Comparison of ENCODE assay signal across 7 cellular contexts in the genomic region with DNA sequence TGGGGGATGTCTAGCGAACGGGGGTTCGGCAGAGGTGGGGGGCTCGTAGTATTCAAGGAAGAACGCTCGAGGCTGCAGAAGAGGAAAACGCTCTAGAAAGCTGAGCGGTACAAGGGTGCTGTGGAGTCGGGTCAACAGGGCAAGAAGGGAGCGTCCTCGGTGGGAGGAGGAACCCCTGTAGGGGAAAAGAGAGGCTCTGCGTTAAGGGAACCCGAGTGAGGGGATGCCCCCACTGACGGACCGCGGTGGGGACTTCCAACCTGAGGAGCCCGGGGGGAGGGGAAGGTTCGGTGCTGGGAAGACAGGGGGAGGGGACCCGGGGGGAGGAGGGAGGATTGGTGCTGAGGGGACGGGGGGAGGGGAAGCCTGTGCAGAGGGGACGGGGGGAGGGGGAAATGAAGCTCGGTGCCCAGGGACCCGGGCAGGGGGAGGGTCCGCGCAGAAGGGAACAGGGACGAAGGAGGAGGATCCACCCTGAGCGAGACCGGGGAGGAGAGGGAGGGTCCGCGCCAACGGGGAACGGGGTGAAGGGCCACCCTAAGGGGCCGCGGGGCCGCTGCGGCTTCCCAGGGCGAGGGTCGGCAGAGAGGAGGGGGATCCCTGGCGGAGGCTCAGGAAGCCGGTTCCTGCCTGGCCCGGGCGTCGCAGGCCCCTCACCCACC. TPM values are rescaled to one million over a fixed set of nuclear protein-coding genes. Genes with fewer than 3 reads are reported as not detected.
DNase-seq lines count a peak whose midpoint lies in the region; ATAC-seq, FAIRE-seq and TF ChIP-seq lines count a peak whose summit lies in the region.

No MANE protein-coding gene starts in this region.

- peak overlapping the region; percentile 50 for H2AFZ ChIP-seq in hepatocyte

- no peak overlapping the region for H3K27ac Mint-ChIP-seq in activated naive CD4-positive, alpha-beta T cell treated with anti-CD3 and anti-CD28 coated beads for 36 hours

- no peaks in the 10 kb centered on the region for H3K36me3 Mint-ChIP-seq in activated naive CD4-positive, alpha-beta T cell treated with anti-CD3 and anti-CD28 coated beads for 36 hours (ENCODE audit: low read depth)

- H3K4me3 ChIP-seq in GM12864 (ENCODE audit: low read depth, low read length) (peak overlapping the region; percentile 95), hepatocyte (peak overlapping the region; percentile 88), small intestine (ENCODE audit: low read depth in 1 of 2, low read length in 2 of 2) (peak overlapping the region; percentile 70 to 81)

- peaks cover 34% of the 10 kb centered on the region for H3K79me2 ChIP-seq in hepatocyte

- H3K4me3 Mint-ChIP-seq in activated naive CD4-positive, alpha-beta T cell treated with anti-CD3 and anti-CD28 coated beads for 36 hours = peak overlapping the region; percentile 83

- no peak for FAIRE-seq in small intestine (lab: Jason Lieb, UNC)

- H4K20me1 ChIP-seq in hepatocyte (ENCODE audit: insufficient read depth, poor library complexity, severe bottlenecking) = peaks cover 11% of the 10 kb centered on the region

- no peaks in the 10 kb centered on the region for H3K36me3 ChIP-seq in hepatocyte (replicated peaks; ENCODE audit: insufficient read depth, low read depth)
- no peaks in the 10 kb centered on the region for H3K36me3 ChIP-seq in small intestine (ENCODE audit: control insufficient read depth in 2 of 2, insufficient read depth in 2 of 2, low read length in 2 of 2)

- no peak for DNase-seq in GM12864 (ENCODE audit: low read depth)
- DNase-seq in HuH-7.5 (ENCODE audit: low spot score) = peak; percentile 65
- peak; percentile 64 for DNase-seq in activated naive CD4-positive, alpha-beta T cell treated with anti-CD3 and anti-CD28 coated beads for 36 hours
- peak; percentile 63 for DNase-seq in hepatocyte (ENCODE audit: low spot score)
- DNase-seq in small intestine = peak; percentile 56

- peaks cover 27% of the 10 kb centered on the region for H3K4me1 Mint-ChIP-seq in activated naive CD4-positive, alpha-beta T cell treated with anti-CD3 and anti-CD28 coated beads for 36 hours (ENCODE audit: low read depth)

- H3K4me1 ChIP-seq in hepatocyte (ENCODE audit: insufficient read depth) (no peaks in the 10 kb centered on the region), small intestine (ENCODE audit: control insufficient read depth in 2 of 2, insufficient read depth in 1 of 2, low read depth in 1 of 2, low read length in 1 of 2) (no peaks in the 10 kb centered on the region)

- intact Hi-C loops in activated naive CD4-positive, alpha-beta T cell treated with anti-CD3 and anti-CD28 coated beads for 36 hours (cut with micrococcal nuclease) = loop anchor here (1.0 to 5.0 kb wide), 7 partner anchors 36 to 472 kb away; a partner anchor contains a TSS

- CTCF ChIA-PET in activated naive CD4-positive, alpha-beta T cell treated with anti-CD3 and anti-CD28 coated beads for 36 hours (lab: Charles Lee) = interaction anchor here (0.6 to 12.7 kb wide), 10 partner anchors 12 to 372 kb away, joined by 3 to 315 read pairs (median 4); a partner anchor contains a TSS

- no peaks in the 10 kb centered on the region for H3K9me3 Mint-ChIP-seq in activated naive CD4-positive, alpha-beta T cell treated with anti-CD3 and anti-CD28 coated beads for 36 hours

- peak overlapping the region; percentile 80 for H3K4me2 ChIP-seq in hepatocyte

- WGBS in hepatocyte (ENCODE audit: low lambda C conversion rate, missing lambda C conversion rate) = 0% methylated on average over 8 of the region's 43 CpGs
- WGBS in small intestine, 3 donors = 1 to 2% (median 2%) methylated on average over 30 to 43 of the region's 43 CpGs

- H3K27me3 ChIP-seq in hepatocyte (no peaks in the 10 kb centered on the region), small intestine (ENCODE audit: control insufficient read depth in 2 of 2, insufficient read depth in 2 of 2, low read length in 2 of 2) (no peaks in the 10 kb centered on the region)

- no peaks in the 10 kb centered on the region for H3K9me2 ChIP-seq in hepatocyte (replicated peaks; ENCODE audit: insufficient read depth)

- H3K27ac ChIP-seq in hepatocyte (peak overlapping the region; percentile 79), small intestine (ENCODE audit: low read depth in 1 of 2, low read length in 1 of 2) (peak overlapping the region; percentile 80 to 91)

- TF ChIP-seq CTCF in GM12864 (IDR thresholded peaks at IDR 0.05; ENCODE audit: low read depth, low read length, missing control alignments) = no peak
- TF ChIP-seq CTCF in hepatocyte (IDR thresholded peaks at IDR 0.05; ENCODE audit: poor library complexity) = no peak

- H3K9me3 ChIP-seq in hepatocyte (ENCODE audit: low read depth) = no peaks in the 10 kb centered on the region
- no peaks in the 10 kb centered on the region for H3K9me3 ChIP-seq in small intestine (ENCODE audit: control insufficient read depth, low read depth)

- peaks cover 61% of the 10 kb centered on the region for H3K27me3 Mint-ChIP-seq in activated naive CD4-positive, alpha-beta T cell treated with anti-CD3 and anti-CD28 coated beads for 36 hours (ENCODE audit: low read depth)

- ATAC-seq in HG03442 (IDR thresholded peaks at IDR 0.05; ENCODE audit: unreplicated experiment) = no peak
- ATAC-seq in HG02973 (IDR thresholded peaks at IDR 0.05; ENCODE audit: unreplicated experiment) = no peak

RNA-seq across cellular contexts. Expression of a gene that starts 0.6 kb away (rescaled TPM):
- 1 to 10 TPM; 1.8 TPM for total RNA-seq in activated naive CD4-positive, alpha-beta T cell treated with anti-CD3 and anti-CD28 coated beads for 36 hours
- total RNA-seq in hepatocyte = 4.0 and 4.5 TPM in 2 replicates
- polyA plus RNA-seq in hepatocyte = 1.2 and 3.0 TPM in 2 replicates
- polyA plus RNA-seq in small intestine = 1 to 10 TPM; 2.3 to 6.0 (median 3.0) TPM

RNA-seq across cellular contexts. Expression of a gene that starts 6.4 kb away (rescaled TPM):
- total RNA-seq in activated naive CD4-positive, alpha-beta T cell treated with anti-CD3 and anti-CD28 coated beads for 36 hours = not detected
- total RNA-seq in hepatocyte = 2.6 and 3.4 TPM in 2 replicates
- polyA plus RNA-seq in hepatocyte (1.2 and 2.2 TPM in 2 replicates), small intestine (1 to 10 TPM in 1 of 3 donors, under 1 TPM in 2; 0.22 to 3.4 (median 0.27) TPM)
